In genomic region chr1:94329986-94330385, GRCh38 we compare ENCODE assay signal across 8 cellular contexts.
DNase-seq lines count a peak whose midpoint lies in the region; ATAC-seq, FAIRE-seq and TF ChIP-seq lines count a peak whose summit lies in the region.

No MANE protein-coding gene starts in this region.

- no peaks in the 10 kb centered on the region for H3K27me3 ChIP-seq in keratinocyte (ENCODE audit: control insufficient read depth, extremely low read depth, insufficient read depth, low read length)

- no peak overlapping the region for H3K4me2 ChIP-seq in keratinocyte (ENCODE audit: control insufficient read depth, extremely low read depth, insufficient read depth, low read depth, low read length)

- H3K36me3 ChIP-seq in keratinocyte (ENCODE audit: control insufficient read depth in 2 of 2, extremely low read depth in 1 of 2, insufficient read depth in 2 of 2, low read length in 2 of 2) = no peaks in the 10 kb centered on the region

- in situ Hi-C loops in astrocyte of the spinal cord (cut with HindIII; ENCODE audit: low sequenced_read_pairs) = no loop called here

- dilution Hi-C loops in keratinocyte (cut with MboI; ENCODE audit: extremely low pct_ligation_motif_present, low sequenced_read_pairs) = no loop called here

- ATAC-seq in HG02981 (IDR thresholded peaks at IDR 0.05; ENCODE audit: unreplicated experiment) = no peak

- TF ChIP-seq CTCF in HFF-Myc (IDR thresholded peaks at IDR 0.05; ENCODE audit: low read depth, low read length, missing control alignments) (peak; percentile 54), astrocyte of the spinal cord (IDR thresholded peaks at IDR 0.05; ENCODE audit: low read depth, low read length) (peak; percentile 74), keratinocyte (optimal IDR thresholded peaks at IDR 0.05 in 1 of 3, IDR thresholded peaks at IDR 0.05 in 1 of 3, conservative IDR thresholded peaks at IDR 0.05 in 1 of 3; ENCODE audit: extremely low read depth in 1 of 3, insufficient read depth in 2 of 3, low read length in 3 of 3) (peak in 2 of 3 experiments; percentile 37 to 43), GM20000 (IDR thresholded peaks at IDR 0.05; ENCODE audit: extremely low read depth, missing control alignments) (no peak)

- H4K20me1 ChIP-seq in keratinocyte (ENCODE audit: control insufficient read depth, extremely low read depth, insufficient read depth, low read length) = no peaks in the 10 kb centered on the region

- H3K9ac ChIP-seq in keratinocyte (ENCODE audit: control insufficient read depth, extremely low read depth, insufficient read depth, low read length) = no peak overlapping the region

- no peak overlapping the region for H2AFZ ChIP-seq in keratinocyte (ENCODE audit: control insufficient read depth, low read length)

- H3K79me2 ChIP-seq in keratinocyte (ENCODE audit: control insufficient read depth, insufficient read depth, low read length) = no peaks in the 10 kb centered on the region

- no peak for DNase-seq in HFF-Myc (ENCODE audit: extremely low read depth, low read depth)
- DNase-seq in astrocyte of the spinal cord (ENCODE audit: low read depth, low spot score) = peak; percentile 71
- no peak for DNase-seq in keratinocyte (ENCODE audit: low read depth, low spot score)
- no peak for DNase-seq in GM20000 (ENCODE audit: low spot score)
- DNase-seq in KG1 (lab: John Stamatoyannopoulos, UW) = no peak
- no peak for DNase-seq in NCI-H446 treated with DMSO at 0.1 percent for 48 hours (lab: John Stamatoyannopoulos, UW)

- H3K9me3 ChIP-seq in keratinocyte (ENCODE audit: control insufficient read depth, low read depth, low read length) = no peaks in the 10 kb centered on the region

- H3K4me1 ChIP-seq in keratinocyte (ENCODE audit: control insufficient read depth, extremely low read depth, insufficient read depth, low read length) = peaks cover 30% of the 10 kb centered on the region

- H3K27ac ChIP-seq in keratinocyte (ENCODE audit: control insufficient read depth, insufficient read depth, low read length) = no peak overlapping the region

- no peaks in the 10 kb centered on the region for H3K9me1 ChIP-seq in keratinocyte (ENCODE audit: control insufficient read depth, extremely low read depth, insufficient read depth, low read length)

- FAIRE-seq in A204.1 (lab: Jason Lieb, UNC) = peak; percentile 62
- no peak for FAIRE-seq in keratinocyte (lab: Jason Lieb, UNC)

- H3K4me3 ChIP-seq in HFF-Myc (replicated peaks; ENCODE audit: low read depth, low read length) (no peak overlapping the region), astrocyte of the spinal cord (ENCODE audit: low read depth, low read length) (no peak overlapping the region), keratinocyte (ENCODE audit: control insufficient read depth in 2 of 3, extremely low read depth in 1 of 3, insufficient read depth in 2 of 3, low read depth in 1 of 3, low read length in 3 of 3) (no peak overlapping the region)
